8 cellular contexts compared by ENCODE assay signal in the genomic region with DNA sequence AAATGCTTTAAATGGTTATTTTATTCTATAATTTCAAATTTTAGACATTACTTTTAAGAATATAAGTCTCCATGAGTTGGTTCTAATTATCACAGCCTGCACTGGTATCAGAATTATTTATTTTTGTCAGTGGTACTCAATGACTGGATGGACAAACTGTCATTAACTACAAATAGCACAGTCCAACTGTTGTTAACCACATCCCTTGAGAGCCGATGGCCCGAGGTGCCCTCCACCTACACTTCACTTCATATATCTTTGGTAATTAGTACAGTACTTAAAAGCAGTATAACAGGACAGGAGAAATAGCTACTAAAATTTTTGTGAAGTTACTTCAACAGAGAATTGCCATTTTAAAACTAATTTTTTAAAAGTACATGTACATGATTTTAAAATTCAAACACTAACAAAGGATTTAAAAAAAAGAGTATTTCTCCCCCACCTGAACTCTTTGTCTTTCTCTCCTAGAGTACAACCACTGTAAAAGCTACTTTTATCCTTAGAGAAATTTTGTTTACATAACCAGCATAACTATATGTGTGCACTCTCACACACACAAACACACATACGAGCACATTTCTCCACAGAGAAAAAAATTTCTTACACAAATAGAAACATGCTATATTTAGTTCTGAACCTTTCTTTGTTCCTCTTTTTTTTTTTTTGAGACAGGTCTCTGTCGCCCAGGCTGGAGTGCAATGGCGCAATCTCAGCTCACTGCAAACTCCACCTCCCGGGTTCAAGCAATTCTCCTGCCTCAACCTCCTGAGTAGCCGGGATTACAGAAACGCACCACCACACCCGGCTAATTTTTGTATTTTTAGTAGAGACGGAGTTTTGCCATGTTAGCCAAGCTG. TPM values are rescaled to one million over a fixed set of nuclear protein-coding genes. Genes with fewer than 3 reads are reported as not detected.
DNase-seq lines count a peak whose midpoint lies in the region; ATAC-seq and TF ChIP-seq lines count a peak whose summit lies in the region.

No MANE protein-coding gene starts in this region.

- peaks cover 9 to 26% (median 19%) of the 10 kb centered on the region in 4 donors for H3K4me1 ChIP-seq in upper lobe of left lung

- H3K9me3 Mint-ChIP-seq in activated naive CD4-positive, alpha-beta T cell treated with anti-CD3 and anti-CD28 coated beads, Interleukin-2, amount 50 U/mL, for 24 hours, result no peaks in the 10 kb centered on the region
- H3K9me3 Mint-ChIP-seq in activated naive CD4-positive, alpha-beta T cell treated with anti-CD3 and anti-CD28 coated beads, Interleukin-2, amount 50 U/mL, for 72 hours, result no peaks in the 10 kb centered on the region

- no peak overlapping the region for H3K4me3 Mint-ChIP-seq in activated naive CD4-positive, alpha-beta T cell treated with anti-CD3 and anti-CD28 coated beads, Interleukin-2, amount 50 U/mL, for 24 hours
- peak overlapping the region; percentile 83 for H3K4me3 Mint-ChIP-seq in T-helper 17 cell

- no peaks in the 10 kb centered on the region for H3K9me3 ChIP-seq in T-helper 17 cell (ENCODE audit: control insufficient read depth, low read length, poor library complexity, severe bottlenecking)
- no peaks in the 10 kb centered on the region for H3K9me3 ChIP-seq in upper lobe of left lung

- no peak for TF ChIP-seq CTCF in upper lobe of left lung (IDR thresholded peaks at IDR 0.05)

- peak overlapping the region in 3 of 4 donors; percentile 2 to 21 (median 15) for H3K4me3 ChIP-seq in upper lobe of left lung

- ATAC-seq in activated naive CD4-positive, alpha-beta T cell treated with anti-CD3 and anti-CD28 coated beads, Interleukin-2, amount 50 U/mL, for 72 hours, result no peak
- ATAC-seq in HG03060 (IDR thresholded peaks at IDR 0.05; ENCODE audit: low read depth, unreplicated experiment) (peak; percentile 61), T-helper 17 cell (peak; percentile 16), upper lobe of left lung (ENCODE audit: low FRiP score in 2 of 2) (peak in 1 of 2 donors; percentile 42)

- H3K27me3 ChIP-seq in upper lobe of left lung, result no peaks in the 10 kb centered on the region

- TF ChIP-seq EP300 in upper lobe of left lung (IDR thresholded peaks at IDR 0.05), result no peak

- H3K27ac Mint-ChIP-seq in activated naive CD4-positive, alpha-beta T cell treated with anti-CD3 and anti-CD28 coated beads, Interleukin-2, amount 50 U/mL, for 24 hours, result peak overlapping the region; percentile 57
- H3K27ac Mint-ChIP-seq in activated naive CD4-positive, alpha-beta T cell treated with anti-CD3 and anti-CD28 coated beads, Interleukin-2, amount 50 U/mL, for 72 hours, result no peak overlapping the region
- H3K27ac Mint-ChIP-seq in T-helper 17 cell, result peak overlapping the region; percentile 99

- H3K27ac ChIP-seq in upper lobe of left lung (peak overlapping the region in 1 of 4 donors; percentile 35), substantia nigra (ENCODE audit: low read depth, low read length, poor library complexity, severe bottlenecking) (no peak overlapping the region)

- DNase-seq in activated naive CD4-positive, alpha-beta T cell treated with anti-CD3 and anti-CD28 coated beads, Interleukin-2, amount 50 U/mL, for 72 hours (ENCODE audit: low spot score in 2 of 2), result no peak
- DNase-seq in T-helper 17 cell, result no peak
- DNase-seq in upper lobe of left lung, result peak in 1 of 2 donors; percentile 50
- no peak for DNase-seq in NCI-H510A (lab: John Stamatoyannopoulos, UW)
- DNase-seq in cerebellar nuclear complex (lab: John Stamatoyannopoulos, UW), result no peak
- DNase-seq in substantia nigra (lab: John Stamatoyannopoulos, UW), result no peak

- H3K27me3 Mint-ChIP-seq in activated naive CD4-positive, alpha-beta T cell treated with anti-CD3 and anti-CD28 coated beads, Interleukin-2, amount 50 U/mL, for 24 hours, result no peaks in the 10 kb centered on the region
- no peaks in the 10 kb centered on the region for H3K27me3 Mint-ChIP-seq in T-helper 17 cell

- peaks cover 18% of the 10 kb centered on the region for H3K36me3 Mint-ChIP-seq in activated naive CD4-positive, alpha-beta T cell treated with anti-CD3 and anti-CD28 coated beads, Interleukin-2, amount 50 U/mL, for 24 hours
- H3K36me3 Mint-ChIP-seq in activated naive CD4-positive, alpha-beta T cell treated with anti-CD3 and anti-CD28 coated beads, Interleukin-2, amount 50 U/mL, for 72 hours, result peaks cover 9 to 58% of the 10 kb centered on the region in 2 donors
- peaks cover 2% of the 10 kb centered on the region for H3K36me3 Mint-ChIP-seq in T-helper 17 cell (ENCODE audit: low read depth)

- peaks cover 0 to 22% (median 2%) of the 10 kb centered on the region in 4 donors for H3K36me3 ChIP-seq in upper lobe of left lung

- TF ChIP-seq POLR2A in upper lobe of left lung (IDR thresholded peaks at IDR 0.05), result no peak

- WGBS in upper lobe of left lung, 2 donors, result 29 to 43% methylated on average over 10 of the region's 10 CpGs

- peaks cover 75% of the 10 kb centered on the region for H3K4me1 Mint-ChIP-seq in activated naive CD4-positive, alpha-beta T cell treated with anti-CD3 and anti-CD28 coated beads, Interleukin-2, amount 50 U/mL, for 24 hours
- peaks cover 57% of the 10 kb centered on the region for H3K4me1 Mint-ChIP-seq in T-helper 17 cell

RNA-seq across cellular contexts. Expression of a gene that starts 6.5 kb away (rescaled TPM):
- total RNA-seq in activated naive CD4-positive, alpha-beta T cell treated with anti-CD3 and anti-CD28 coated beads, Interleukin-2, amount 50 U/mL, for 72 hours, result 10 to 100 TPM; 34.3 to 62.9 TPM
- total RNA-seq in T-helper 17 cell (10 to 100 TPM; 38.4 to 98.7 TPM), upper lobe of left lung (10 to 100 TPM in 1 of 6 donors, 1 to 10 TPM in 5; 1.3 to 14.5 (median 7.6) TPM)

RNA-seq across cellular contexts. Expression of a gene that starts 17.9 kb away (rescaled TPM):
- 10 to 100 TPM; 32.7 to 65.8 TPM for total RNA-seq in activated naive CD4-positive, alpha-beta T cell treated with anti-CD3 and anti-CD28 coated beads, Interleukin-2, amount 50 U/mL, for 72 hours
- total RNA-seq in T-helper 17 cell, result 10 to 100 TPM in 1 of 2 donors, 1 to 10 TPM in 1; 7.1 to 18.2 TPM
- 10 to 100 TPM; 22.7 to 68.0 (median 35.6) TPM for total RNA-seq in upper lobe of left lung

RNA-seq across cellular contexts. Expression of a gene that starts 47.7 kb away (rescaled TPM):
- total RNA-seq in activated naive CD4-positive, alpha-beta T cell treated with anti-CD3 and anti-CD28 coated beads, Interleukin-2, amount 50 U/mL, for 72 hours, result 10 to 100 TPM; 15.0 to 19.2 TPM
- total RNA-seq in T-helper 17 cell, result 10 to 100 TPM; 10.4 to 15.2 TPM
- total RNA-seq in upper lobe of left lung, result 10 to 100 TPM; 21.9 to 25.1 (median 24.1) TPM

Comparison
In these comparisons a context has a peak if more than half of its experiments do, and no peak if none do; other contexts are left out.
1. H3K27ac Mint-ChIP-seq: peak in activated naive CD4-positive, alpha-beta T cell treated with anti-CD3 and anti-CD28 coated beads, Interleukin-2, amount 50 U/mL, for 24 hours (single experiment) and T-helper 17 cell (single experiment); none in activated naive CD4-positive, alpha-beta T cell treated with anti-CD3 and anti-CD28 coated beads, Interleukin-2, amount 50 U/mL, for 72 hours (0 of 2).
2. ATAC-seq: peak in HG03060 (single experiment) and T-helper 17 cell (single experiment); none in activated naive CD4-positive, alpha-beta T cell treated with anti-CD3 and anti-CD28 coated beads, Interleukin-2, amount 50 U/mL, for 72 hours (0 of 2).